In the genomic region with DNA sequence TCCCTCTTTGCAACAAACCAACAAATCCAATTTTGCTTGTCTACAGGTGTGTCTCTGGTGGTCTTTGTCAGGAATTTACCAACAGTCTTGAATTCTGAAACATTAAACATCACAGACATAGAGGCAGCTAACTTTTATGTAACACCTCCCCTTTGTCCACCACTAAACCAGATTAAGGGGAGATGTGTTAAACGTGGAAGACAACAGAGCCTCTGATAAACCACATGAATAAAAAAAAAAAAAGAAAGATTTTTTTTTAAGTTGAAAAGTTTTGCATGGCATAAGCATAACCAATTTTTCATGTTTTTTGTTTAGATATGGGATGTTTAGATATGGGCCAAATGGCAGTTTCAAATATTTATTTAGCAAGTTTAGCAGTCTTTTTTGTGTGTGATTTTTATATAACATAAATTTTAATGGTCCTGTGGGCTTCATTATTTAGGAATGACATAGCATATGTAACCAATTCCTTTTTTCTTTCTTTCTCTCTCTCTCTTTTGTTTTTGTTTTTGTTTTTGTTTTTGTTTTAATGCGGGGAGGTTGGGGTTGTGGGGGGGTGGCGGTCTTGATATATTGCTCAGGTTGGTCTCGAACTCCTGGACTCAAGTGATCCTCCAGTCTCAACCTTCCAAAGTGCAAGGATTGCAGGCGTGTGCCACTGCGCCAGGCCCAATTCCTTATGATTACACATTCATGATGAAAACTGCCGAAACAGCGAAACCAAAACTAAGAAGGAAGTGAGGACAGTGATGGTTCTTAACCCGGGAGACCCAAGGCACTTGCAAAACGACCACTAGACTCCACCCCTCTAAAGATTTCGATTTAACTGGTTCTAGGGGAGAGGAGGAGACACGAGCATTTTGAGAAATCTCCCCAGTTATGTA, we compare ENCODE assay signal across 8 cellular contexts.
DNase-seq lines count a peak whose midpoint lies in the region; ATAC-seq, FAIRE-seq and TF ChIP-seq lines count a peak whose summit lies in the region.

No MANE protein-coding gene starts in this region.

- peak overlapping the region; percentile 47 for H3K27ac ChIP-seq in CD8-positive, alpha-beta T cell (ENCODE audit: low read depth, low read length)
- H3K27ac ChIP-seq in tibial nerve, result peak overlapping the region; percentile 28 to 89 (median 76)

- DNase-seq in CD8-positive, alpha-beta T cell, result peak in 5 of 7 experiments; percentile 9 to 54 (median 28)
- DNase-seq in HAP-1 (ENCODE audit: low spot score in 2 of 2) (peak; percentile 43 to 47), SIG-M5 (lab: John Stamatoyannopoulos, UW) (peak; percentile 83), dedifferentiated amniotic fluid mesenchymal stem cell (ENCODE audit: extremely low spot score) (peak; percentile 86), memory B cell (ENCODE audit: low spot score in 2 of 2) (peak; percentile 31 to 39), tibial nerve (ENCODE audit: low spot score in 2 of 2) (peak in 1 of 2 donors; percentile 56), RCC 7860 (ENCODE audit: low spot score) (no peak), HT-29 (ENCODE audit: low spot score) (no peak)

- ATAC-seq in CD8-positive, alpha-beta T cell, result peak; percentile 83
- ATAC-seq in memory B cell (ENCODE audit: low read depth), result peak; percentile 82

- no peaks in the 10 kb centered on the region for H3K9me3 ChIP-seq in CD8-positive, alpha-beta T cell (ENCODE audit: low read length)
- H3K9me3 ChIP-seq in HAP-1 (no peaks in the 10 kb centered on the region), tibial nerve (no peaks in the 10 kb centered on the region)

- peak overlapping the region; percentile 55 for H3K4me3 ChIP-seq in CD8-positive, alpha-beta T cell (ENCODE audit: low read depth, low read length)
- H3K4me3 ChIP-seq in HAP-1 (peak overlapping the region; percentile 27), tibial nerve (peak overlapping the region; percentile 33 to 56 (median 38))

- peaks cover 4% of the 10 kb centered on the region for H3K36me3 Mint-ChIP-seq in CD8-positive, alpha-beta T cell
- H3K36me3 Mint-ChIP-seq in memory B cell, result no peaks in the 10 kb centered on the region

- in situ Hi-C loops in HAP-1 (cut with MboI; ENCODE audit: low sequenced_read_pairs), result no loop called here

- H3K4me3 Mint-ChIP-seq in CD8-positive, alpha-beta T cell, result peak overlapping the region; percentile 92
- peak overlapping the region; percentile 93 for H3K4me3 Mint-ChIP-seq in memory B cell

- WGBS in tibial nerve, 2 donors, result 34 to 36% methylated on average over 12 of the region's 12 CpGs

- no peaks in the 10 kb centered on the region for H3K36me3 ChIP-seq in CD8-positive, alpha-beta T cell (ENCODE audit: insufficient read depth, low read length)
- H3K36me3 ChIP-seq in HAP-1 (replicated peaks) (no peaks in the 10 kb centered on the region), tibial nerve (no peaks in the 10 kb centered on the region)

- no peak for TF ChIP-seq POLR2A in tibial nerve (IDR thresholded peaks at IDR 0.05)

- H3K4me1 Mint-ChIP-seq in CD8-positive, alpha-beta T cell (ENCODE audit: low read depth), result peaks cover 31% of the 10 kb centered on the region
- peaks cover 9% of the 10 kb centered on the region for H3K4me1 Mint-ChIP-seq in memory B cell

- POLR2A ChIA-PET in CD8-positive, alpha-beta T cell (lab: Charles Lee), result interaction anchor here (0.7 to 1.9 kb wide), 11 partner anchors 10 to 233 kb away, joined by 3 to 14 read pairs (median 3); partner anchors contain the start of gene HMGN4

- no peaks in the 10 kb centered on the region for H3K27me3 Mint-ChIP-seq in CD8-positive, alpha-beta T cell (ENCODE audit: low read depth)
- no peaks in the 10 kb centered on the region for H3K27me3 Mint-ChIP-seq in memory B cell

- H3K4me1 ChIP-seq in CD8-positive, alpha-beta T cell (ENCODE audit: insufficient read depth, low read length), result peaks cover 10% of the 10 kb centered on the region
- H3K4me1 ChIP-seq in HAP-1 (peaks cover 2% of the 10 kb centered on the region; the same call in 1 of the 2 replicates), tibial nerve (peaks cover 0 to 5% (median 0%) of the 10 kb centered on the region in 4 donors)

- intact Hi-C loops in CD8-positive, alpha-beta T cell (cut with DNase I, micrococcal nuclease), result loop anchor here (1.0 to 2.0 kb wide), 2 partner anchors 18 kb away; no protein-coding TSS in a partner anchor

- no peaks in the 10 kb centered on the region for H3K9me3 Mint-ChIP-seq in CD8-positive, alpha-beta T cell
- no peaks in the 10 kb centered on the region for H3K9me3 Mint-ChIP-seq in memory B cell

- peak in 1 of 2 donors; percentile 33 for TF ChIP-seq EP300 in tibial nerve (IDR thresholded peaks at IDR 0.05)

- CTCF ChIA-PET in CD8-positive, alpha-beta T cell (lab: Charles Lee), result interaction anchor here (0.9 to 1.1 kb wide), 3 partner anchors 18 to 54 kb away, joined by 3 read pairs; a partner anchor contains a TSS

- peak overlapping the region; percentile 92 for H3K27ac Mint-ChIP-seq in CD8-positive, alpha-beta T cell
- peak overlapping the region; percentile 91 for H3K27ac Mint-ChIP-seq in memory B cell

- FAIRE-seq in RCC 7860 (lab: Jason Lieb, UNC), result no peak

- no peak for TF ChIP-seq CTCF in CD8-positive, alpha-beta T cell (IDR thresholded peaks at IDR 0.05)
- TF ChIP-seq CTCF in tibial nerve (IDR thresholded peaks at IDR 0.05), result no peak

- no peaks in the 10 kb centered on the region for H3K27me3 ChIP-seq in CD8-positive, alpha-beta T cell (ENCODE audit: insufficient read depth, low read length)
- H3K27me3 ChIP-seq in HAP-1 (ENCODE audit: low read depth) (no peaks in the 10 kb centered on the region), tibial nerve (peaks cover 0 to 7% of the 10 kb centered on the region in 2 donors)

Comparison
In these comparisons a context has a peak if more than half of its experiments do, and no peak if none do; other contexts are left out.
1. DNase-seq: peak in CD8-positive, alpha-beta T cell (5 of 7), HAP-1 (2 of 2), SIG-M5 (single experiment), dedifferentiated amniotic fluid mesenchymal stem cell (single experiment) and memory B cell (2 of 2); none in RCC 7860 (single experiment) and HT-29 (single experiment).
2. Peak in every context shown above with its lines, with median percentiles within 50 percentile points of each other: H3K4me3 ChIP-seq.